17 cellular contexts compared by ENCODE assay signal in genomic region chr2:42227491-42227890, GRCh38. TPM values are rescaled to one million over a fixed set of nuclear protein-coding genes. Genes with fewer than 3 reads are reported as not detected.
DNase-seq lines count a peak whose midpoint lies in the region; ATAC-seq and TF ChIP-seq lines count a peak whose summit lies in the region.
"Had no signal": no experiment of that assay in that cellular context is flagged by ENCODE, and none has a peak within 500 bp of the region (broad histone marks: within the 10 kb centered on the region; RNA-seq: fewer than 3 reads in every experiment).

No MANE protein-coding gene starts in this region.

- H3K36me3 Mint-ChIP-seq in activated T-cell treated with anti-CD3 and anti-CD28 coated beads, Interleukin-2, amount 50 U/mL, for 72 hours (ENCODE audit: insufficient read depth in 2 of 2): peaks cover 0 to 4% of the 10 kb centered on the region in 2 donors
- H3K36me3 Mint-ChIP-seq in activated T-cell treated with anti-CD3 and anti-CD28 coated beads, Interleukin-2, amount 50 U/mL, for 24 hours (ENCODE audit: low read depth): peaks cover 11% of the 10 kb centered on the region
- H3K36me3 Mint-ChIP-seq in CD4-positive, alpha-beta T cell (ENCODE audit: low read depth): peaks cover 29% of the 10 kb centered on the region
- H3K36me3 Mint-ChIP-seq in GM23338 (ENCODE audit: low read depth): no peaks in the 10 kb centered on the region
- peaks cover 0 to 19% (median 0%) of the 10 kb centered on the region in 5 donors for H3K36me3 Mint-ChIP-seq in naive thymus-derived CD4-positive, alpha-beta T cell

- DNase-seq in activated T-cell treated with anti-CD3 and anti-CD28 coated beads, Interleukin-2, amount 50 U/mL, for 72 hours: no peak
- no peak for DNase-seq in activated T-cell treated with anti-CD3 and anti-CD28 coated beads, Interleukin-2, amount 50 U/mL, for 24 hours
- no peak for DNase-seq in CD4-positive, alpha-beta T cell
- DNase-seq in GM23338 (ENCODE audit: low spot score) (peak; percentile 13), T1000 (lab: John Stamatoyannopoulos, UW) (no peak), NCI-H1694 treated with DMSO at 0.1 percent for 48 hours (lab: John Stamatoyannopoulos, UW) (no peak), SK-N-DZ (ENCODE audit: low spot score) (no peak)
- DNase-seq in naive thymus-derived CD4-positive, alpha-beta T cell: peak in 3 of 9 donors; percentile 6 to 16 (median 13)
- DNase-seq: H7, HFFc6, MV-4-11, NCI-H187, NCI-H226, NCI-H524, SJCRH30 had no signal

- H3K27ac Mint-ChIP-seq in activated T-cell treated with anti-CD3 and anti-CD28 coated beads, Interleukin-2, amount 50 U/mL, for 72 hours: peak overlapping the region; percentile 7
- H3K27ac Mint-ChIP-seq in activated T-cell treated with anti-CD3 and anti-CD28 coated beads, Interleukin-2, amount 50 U/mL, for 24 hours: no peak overlapping the region
- no peak overlapping the region for H3K27ac Mint-ChIP-seq in CD4-positive, alpha-beta T cell
- H3K27ac Mint-ChIP-seq in GM23338: peak overlapping the region; percentile 49; the same call in 1 of the 2 replicates
- H3K27ac Mint-ChIP-seq in naive thymus-derived CD4-positive, alpha-beta T cell: peak overlapping the region in 4 of 9 donors; percentile 17 to 81 (median 52)
- H3K27ac Mint-ChIP-seq: HFFc6 had no signal

- H3K9me3 ChIP-seq in CD4-positive, alpha-beta T cell (ENCODE audit: control insufficient read depth, low read length): no peaks in the 10 kb centered on the region
- H3K9me3 ChIP-seq in naive thymus-derived CD4-positive, alpha-beta T cell (ENCODE audit: control insufficient read depth in 2 of 3, low read length in 3 of 3): no peaks in the 10 kb centered on the region
- H3K9me3 ChIP-seq: A549, SJCRH30 had no signal

- POLR2A ChIA-PET in CD4-positive, alpha-beta T cell (lab: Charles Lee): no interaction called here
- POLR2A ChIA-PET in naive thymus-derived CD4-positive, alpha-beta T cell (lab: Charles Lee): interaction anchor here (1.0 kb wide), 1 partner anchor 24 kb away, joined by 4 read pairs; no protein-coding TSS in a partner anchor

- no peaks in the 10 kb centered on the region for H3K36me3 ChIP-seq in GM23338 (ENCODE audit: insufficient read depth)
- no peaks in the 10 kb centered on the region for H3K36me3 ChIP-seq in naive thymus-derived CD4-positive, alpha-beta T cell (ENCODE audit: control insufficient read depth in 2 of 3, insufficient read depth in 3 of 3, low read length in 3 of 3)
- H3K36me3 ChIP-seq: SJCRH30 had no signal

- no peaks in the 10 kb centered on the region for H3K27me3 ChIP-seq in CD4-positive, alpha-beta T cell (ENCODE audit: control insufficient read depth, insufficient read depth, low read length)
- no peaks in the 10 kb centered on the region for H3K27me3 ChIP-seq in GM23338 (ENCODE audit: insufficient read depth)
- H3K27me3 ChIP-seq in naive thymus-derived CD4-positive, alpha-beta T cell (ENCODE audit: control insufficient read depth in 2 of 2, insufficient read depth in 2 of 2, low read length in 2 of 2): no peaks in the 10 kb centered on the region
- H3K27me3 ChIP-seq: SJCRH30 had no signal

- H3K9me3 Mint-ChIP-seq in activated T-cell treated with anti-CD3 and anti-CD28 coated beads, Interleukin-2, amount 50 U/mL, for 72 hours: no peaks in the 10 kb centered on the region
- no peaks in the 10 kb centered on the region for H3K9me3 Mint-ChIP-seq in activated T-cell treated with anti-CD3 and anti-CD28 coated beads, Interleukin-2, amount 50 U/mL, for 24 hours
- no peaks in the 10 kb centered on the region for H3K9me3 Mint-ChIP-seq in CD4-positive, alpha-beta T cell
- H3K9me3 Mint-ChIP-seq in GM23338: no peaks in the 10 kb centered on the region
- H3K9me3 Mint-ChIP-seq in naive thymus-derived CD4-positive, alpha-beta T cell: no peaks in the 10 kb centered on the region
- H3K9me3 Mint-ChIP-seq: HFFc6 had no signal

- no peaks in the 10 kb centered on the region for H3F3A ChIP-seq in GM23338 (replicated peaks; ENCODE audit: low read depth)

- no peak overlapping the region for H3K4me2 ChIP-seq in GM23338
- H3K4me2 ChIP-seq: A549, KMS-11 had no signal

- H3K79me2 ChIP-seq in GM23338 (replicated peaks; ENCODE audit: insufficient read depth): peaks cover 93% of the 10 kb centered on the region

- no peak for TF ChIP-seq CTCF in CD4-positive, alpha-beta T cell (IDR thresholded peaks at IDR 0.05)
- no peak for TF ChIP-seq CTCF in GM23338 (conservative IDR thresholded peaks at IDR 0.05; ENCODE audit: low read depth in 2 of 2)

- peaks cover 82% of the 10 kb centered on the region for H3K4me1 Mint-ChIP-seq in activated T-cell treated with anti-CD3 and anti-CD28 coated beads, Interleukin-2, amount 50 U/mL, for 72 hours (ENCODE audit: low read depth)
- peaks cover 83% of the 10 kb centered on the region for H3K4me1 Mint-ChIP-seq in activated T-cell treated with anti-CD3 and anti-CD28 coated beads, Interleukin-2, amount 50 U/mL, for 24 hours (ENCODE audit: low read depth)
- H3K4me1 Mint-ChIP-seq in CD4-positive, alpha-beta T cell (ENCODE audit: low read depth): peaks cover 92% of the 10 kb centered on the region
- peaks cover 21% of the 10 kb centered on the region; the same call in 2 of the 3 replicates for H3K4me1 Mint-ChIP-seq in GM23338
- peaks cover 43 to 94% (median 91%) of the 10 kb centered on the region in 7 donors for H3K4me1 Mint-ChIP-seq in naive thymus-derived CD4-positive, alpha-beta T cell

- CTCF ChIA-PET in CD4-positive, alpha-beta T cell (lab: Charles Lee): interaction anchor here (1.5 kb wide), 1 partner anchor 19 kb away, joined by 3 read pairs; no protein-coding TSS in a partner anchor
- CTCF ChIA-PET in naive thymus-derived CD4-positive, alpha-beta T cell (lab: Charles Lee): interaction anchor here (1.9 kb wide), 1 partner anchor 14 kb away, joined by 4 read pairs; no protein-coding TSS in a partner anchor

- H3K9me2 ChIP-seq in GM23338 (ENCODE audit: insufficient read depth): no peaks in the 10 kb centered on the region

- intact Hi-C loops in CD4-positive, alpha-beta T cell (cut with DNase I, micrococcal nuclease): loop anchor here in 1 of 2 experiments (10.0 kb wide), 1 partner anchor 53 kb away; no protein-coding TSS in a partner anchor
- intact Hi-C loops in naive thymus-derived CD4-positive, alpha-beta T cell (cut with micrococcal nuclease): no loop called here

- H3K4me3 Mint-ChIP-seq in activated T-cell treated with anti-CD3 and anti-CD28 coated beads, Interleukin-2, amount 50 U/mL, for 72 hours: no peak overlapping the region
- no peak overlapping the region for H3K4me3 Mint-ChIP-seq in activated T-cell treated with anti-CD3 and anti-CD28 coated beads, Interleukin-2, amount 50 U/mL, for 24 hours
- H3K4me3 Mint-ChIP-seq in CD4-positive, alpha-beta T cell: peak overlapping the region; percentile 22
- H3K4me3 Mint-ChIP-seq in GM23338: no peak overlapping the region
- peak overlapping the region in 7 of 10 donors; percentile 14 to 75 (median 58) for H3K4me3 Mint-ChIP-seq in naive thymus-derived CD4-positive, alpha-beta T cell
- H3K4me3 Mint-ChIP-seq: HFFc6 had no signal

- no peaks in the 10 kb centered on the region for H3K4me1 ChIP-seq in GM23338 (ENCODE audit: insufficient read depth)
- H3K4me1 ChIP-seq in naive thymus-derived CD4-positive, alpha-beta T cell (ENCODE audit: control insufficient read depth in 2 of 2, insufficient read depth in 2 of 2, low read length in 2 of 2): peaks cover 5 to 30% of the 10 kb centered on the region in 2 donors

- peaks cover 25% of the 10 kb centered on the region for H4K20me1 ChIP-seq in GM23338 (replicated peaks; ENCODE audit: insufficient read depth)

- H3K4me3 ChIP-seq in GM23338: no peak overlapping the region
- no peak overlapping the region for H3K4me3 ChIP-seq in naive thymus-derived CD4-positive, alpha-beta T cell (ENCODE audit: low read length)
- H3K4me3 ChIP-seq: A549, SJCRH30 had no signal

- H3K27ac ChIP-seq in CD4-positive, alpha-beta T cell (ENCODE audit: low read depth, low read length): no peak overlapping the region
- H3K27ac ChIP-seq in GM23338 (ENCODE audit: low read depth): no peak overlapping the region
- no peak overlapping the region for H3K27ac ChIP-seq in naive thymus-derived CD4-positive, alpha-beta T cell (ENCODE audit: low read depth, low read length)
- H3K27ac ChIP-seq: KMS-11, SJCRH30 had no signal

- H2AFZ ChIP-seq in GM23338: no peak overlapping the region

- H3K27me3 Mint-ChIP-seq in activated T-cell treated with anti-CD3 and anti-CD28 coated beads, Interleukin-2, amount 50 U/mL, for 72 hours (ENCODE audit: low read depth): no peaks in the 10 kb centered on the region
- H3K27me3 Mint-ChIP-seq in activated T-cell treated with anti-CD3 and anti-CD28 coated beads, Interleukin-2, amount 50 U/mL, for 24 hours: no peaks in the 10 kb centered on the region
- H3K27me3 Mint-ChIP-seq in CD4-positive, alpha-beta T cell: no peaks in the 10 kb centered on the region
- no peaks in the 10 kb centered on the region for H3K27me3 Mint-ChIP-seq in GM23338 (ENCODE audit: insufficient read depth, low read depth, poor library complexity)
- H3K27me3 Mint-ChIP-seq in naive thymus-derived CD4-positive, alpha-beta T cell: no peaks in the 10 kb centered on the region

- ATAC-seq in activated T-cell treated with anti-CD3 and anti-CD28 coated beads, Interleukin-2, amount 50 U/mL, for 72 hours (replicated peaks in 1 of 2): no peak
- peak; percentile 50 for ATAC-seq in CD4-positive, alpha-beta T cell (ENCODE audit: poor library complexity)
- no peak for ATAC-seq in GM23338
- ATAC-seq in naive thymus-derived CD4-positive, alpha-beta T cell: no peak
- ATAC-seq: A549 had no signal

TF ChIP-seq in GM23338, 12 proteins besides CTCF, POLR2A, EP300 and RAD21 (continues in another document):
- TF ChIP-seq ZNF114 (CRISPR knock-in tag; IDR thresholded peaks at IDR 0.05) (no peak), ETS1 (IDR thresholded peaks at IDR 0.05) (no peak), CREB1 (CRISPR knock-in tag; IDR thresholded peaks at IDR 0.05; ENCODE audit: low read depth) (no peak)

RNA-seq across cellular contexts. Expression of gene EML4, which starts 58.3 kb away (rescaled TPM):
- 10 to 100 TPM; 79.2 to 82.2 TPM for total RNA-seq in activated T-cell treated with anti-CD3 and anti-CD28 coated beads, Interleukin-2, amount 50 U/mL, for 72 hours
- 100 to 1,000 TPM; 219 to 228 TPM for total RNA-seq in CD4-positive, alpha-beta T cell
- 100 and 115 TPM in 2 replicates for total RNA-seq in GM23338 (2014; rRNA removed; shearing (Covaris generic))
- 55.4 and 65.3 TPM in 2 replicates for polyA plus RNA-seq in GM23338 (2016; fragmentation: Nextera tagmentation; extraction: Ambion mirVana)
- 100 to 1,000 TPM in 4 of 5 experiments, 10 to 100 TPM in 1; 91.1 to 167 (median 143) TPM for total RNA-seq in naive thymus-derived CD4-positive, alpha-beta T cell
- 10 to 100 TPM; 64.9 to 69.3 TPM for polyA plus RNA-seq in naive thymus-derived CD4-positive, alpha-beta T cell
- 46.4 and 51.0 TPM in 2 replicates for polyA plus RNA-seq in SK-N-DZ (2014; cell fraction: cytosol; rRNA removed)
- polyA plus RNA-seq in SK-N-DZ (2014; cell fraction: nucleus; rRNA removed): 78.8 and 81.0 TPM in 2 replicates

Comparison
In these comparisons a context has a peak if more than half of its experiments do, and no peak if none do; other contexts are left out.
1. H3K27ac Mint-ChIP-seq: peak in activated T-cell treated with anti-CD3 and anti-CD28 coated beads, Interleukin-2, amount 50 U/mL, for 72 hours (single experiment) and GM23338 (single experiment); none in activated T-cell treated with anti-CD3 and anti-CD28 coated beads, Interleukin-2, amount 50 U/mL, for 24 hours (single experiment) and CD4-positive, alpha-beta T cell (single experiment).
2. H3K4me3 Mint-ChIP-seq: peak in CD4-positive, alpha-beta T cell (single experiment) and naive thymus-derived CD4-positive, alpha-beta T cell (7 of 10); none in activated T-cell treated with anti-CD3 and anti-CD28 coated beads, Interleukin-2, amount 50 U/mL, for 72 hours (0 of 2), activated T-cell treated with anti-CD3 and anti-CD28 coated beads, Interleukin-2, amount 50 U/mL, for 24 hours (single experiment) and GM23338 (single experiment).